7 cellular contexts compared by ENCODE assay signal in the genomic region with DNA sequence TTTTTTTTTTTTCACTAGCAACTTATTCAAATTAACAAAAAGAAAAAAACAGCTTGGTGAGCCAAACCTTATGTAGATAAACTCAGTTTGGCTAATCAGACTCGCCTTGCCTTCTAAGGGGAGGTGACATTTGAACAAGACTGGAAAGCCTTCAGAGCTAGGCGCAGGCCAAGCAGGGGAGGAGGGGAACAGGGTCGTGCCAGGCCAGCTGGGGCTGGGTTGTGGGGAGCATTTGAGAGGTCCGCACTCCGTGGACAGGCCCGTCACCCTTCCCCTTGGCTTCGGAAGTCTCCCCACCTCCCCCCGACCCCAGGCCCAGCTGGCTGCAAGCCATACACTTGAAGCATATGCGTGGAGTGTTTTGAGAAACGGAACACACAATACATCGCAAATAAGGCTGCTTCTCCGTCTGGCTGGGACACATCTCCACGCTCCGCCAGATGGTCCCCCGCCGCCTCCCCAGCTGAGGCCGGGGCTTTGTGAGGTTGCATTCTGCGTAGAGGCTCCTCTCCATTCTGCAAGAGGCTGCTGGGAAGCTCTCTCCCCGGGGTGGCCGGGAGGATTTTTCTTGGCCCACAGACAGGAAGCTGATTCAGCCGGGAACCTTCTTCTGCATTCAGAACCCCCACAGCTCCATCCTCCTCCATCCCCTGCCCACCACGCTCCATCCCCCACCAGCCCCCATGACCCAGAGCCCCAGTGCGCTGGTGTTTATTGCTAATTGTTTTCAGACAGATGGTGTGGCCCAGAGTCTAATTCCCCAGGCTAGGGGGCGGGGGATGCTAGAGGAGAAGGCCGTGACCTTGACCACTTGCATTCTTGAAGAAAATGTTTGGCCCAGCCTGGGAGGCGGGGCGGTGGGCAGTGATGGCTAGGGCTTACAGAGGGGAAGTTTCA.
DNase-seq lines count a peak whose midpoint lies in the region; ATAC-seq and TF ChIP-seq lines count a peak whose summit lies in the region.

No MANE protein-coding gene starts in this region.

- no peak for ATAC-seq in stimulated activated naive B cell treated with anti-CD40 and anti-IgM and Interleukin-4, amounts not matched to agents 10 μg/mL and 1 μg/mL and 100 μg/mL, for 72 hours (replicated peaks)
- ATAC-seq in HG02588 (IDR thresholded peaks at IDR 0.05; ENCODE audit: unreplicated experiment), result no peak
- no peak for ATAC-seq in HG03097 (IDR thresholded peaks at IDR 0.05; ENCODE audit: low FRiP score, unreplicated experiment)

- H3K27me3 Mint-ChIP-seq in osteocyte (ENCODE audit: unreplicated experiment), result no peaks in the 10 kb centered on the region
- peaks cover 21 to 30% of the 10 kb centered on the region in 2 donors for H3K27me3 Mint-ChIP-seq in stimulated activated naive B cell treated with anti-CD40 and anti-IgM and Interleukin-4, amounts not matched to agents 10 μg/mL and 1 μg/mL and 100 μg/mL, for 72 hours

- H3K4me3 Mint-ChIP-seq in osteocyte (ENCODE audit: unreplicated experiment), result peak overlapping the region; percentile 58
- no peak overlapping the region for H3K4me3 Mint-ChIP-seq in stimulated activated naive B cell treated with anti-CD40 and anti-IgM and Interleukin-4, amounts not matched to agents 10 μg/mL and 1 μg/mL and 100 μg/mL, for 72 hours

- H3K9me3 Mint-ChIP-seq in osteocyte (ENCODE audit: unreplicated experiment), result no peaks in the 10 kb centered on the region
- H3K9me3 Mint-ChIP-seq in stimulated activated naive B cell treated with anti-CD40 and anti-IgM and Interleukin-4, amounts not matched to agents 10 μg/mL and 1 μg/mL and 100 μg/mL, for 72 hours, result peaks cover 0 to 3% of the 10 kb centered on the region in 2 donors

- no peaks in the 10 kb centered on the region for H3K36me3 Mint-ChIP-seq in osteocyte (ENCODE audit: unreplicated experiment)
- no peaks in the 10 kb centered on the region for H3K36me3 Mint-ChIP-seq in stimulated activated naive B cell treated with anti-CD40 and anti-IgM and Interleukin-4, amounts not matched to agents 10 μg/mL and 1 μg/mL and 100 μg/mL, for 72 hours

- DNase-seq in HT-29 (ENCODE audit: low spot score) (peak; percentile 54), SK-N-DZ (ENCODE audit: low spot score) (peak; percentile 88), globus pallidus (ENCODE audit: low spot score) (peak; percentile 89), osteocyte (ENCODE audit: extremely low spot score, unreplicated experiment) (peak; percentile 96)
- DNase-seq in stimulated activated naive B cell treated with anti-CD40 and anti-IgM and Interleukin-4, amounts not matched to agents 10 μg/mL and 1 μg/mL and 100 μg/mL, for 72 hours, result no peak

- peak overlapping the region; percentile 94 for H3K27ac Mint-ChIP-seq in osteocyte (ENCODE audit: unreplicated experiment)
- no peak overlapping the region for H3K27ac Mint-ChIP-seq in stimulated activated naive B cell treated with anti-CD40 and anti-IgM and Interleukin-4, amounts not matched to agents 10 μg/mL and 1 μg/mL and 100 μg/mL, for 72 hours

- peaks cover 65% of the 10 kb centered on the region for H3K4me1 Mint-ChIP-seq in osteocyte (ENCODE audit: unreplicated experiment)
- peaks cover 3 to 12% of the 10 kb centered on the region in 2 donors for H3K4me1 Mint-ChIP-seq in stimulated activated naive B cell treated with anti-CD40 and anti-IgM and Interleukin-4, amounts not matched to agents 10 μg/mL and 1 μg/mL and 100 μg/mL, for 72 hours

- TF ChIP-seq CTCF in osteocyte (IDR thresholded peaks at IDR 0.05), result no peak
